Comparison of ENCODE assay signal across 16 cellular contexts in the genomic region with DNA sequence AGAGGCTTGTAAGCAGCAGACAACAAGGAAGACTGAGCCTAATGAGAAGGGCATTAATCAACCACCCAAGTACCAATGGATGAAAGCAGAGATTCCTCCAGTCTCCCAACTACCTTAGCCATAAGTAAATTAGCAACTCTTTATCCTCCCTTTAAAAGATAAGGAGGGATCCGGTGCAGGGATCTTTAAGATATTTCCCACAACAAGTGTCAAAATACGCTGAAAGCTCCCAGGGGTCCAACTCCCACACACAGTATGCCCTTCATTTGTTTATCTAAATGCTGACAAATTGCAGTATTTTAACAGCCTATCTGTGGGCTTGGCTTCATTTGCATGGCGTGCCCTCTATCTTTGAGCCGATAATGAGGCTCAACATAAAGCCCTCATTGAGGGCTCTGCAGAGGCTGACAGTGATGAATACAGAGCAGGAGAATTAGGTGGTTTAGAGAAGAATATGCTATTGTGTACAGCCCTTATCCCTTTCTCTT.
DNase-seq lines count a peak whose midpoint lies in the region; ATAC-seq, FAIRE-seq and TF ChIP-seq lines count a peak whose summit lies in the region.
"Had no signal": no experiment of that assay in that cellular context is flagged by ENCODE, and none has a peak within 500 bp of the region (broad histone marks: within the 10 kb centered on the region; RNA-seq: fewer than 3 reads in every experiment).

No MANE protein-coding gene starts in this region.

- no peak for TF ChIP-seq POLR2A in GM12891 (IDR thresholded peaks at IDR 0.05; ENCODE audit: low read depth, low read length)

- H2AFZ ChIP-seq in hepatocyte = no peak overlapping the region

- no peak for ATAC-seq in GM21515 (IDR thresholded peaks at IDR 0.05; ENCODE audit: unreplicated experiment)
- ATAC-seq: body of pancreas, left colon, right lobe of liver had no signal

- H3K4me2 ChIP-seq in hepatocyte = peak overlapping the region; percentile 14
- H3K4me2 ChIP-seq: KMS-11 had no signal

- H3K79me2 ChIP-seq in hepatocyte = no peaks in the 10 kb centered on the region

- 20% methylated on average over 4 of the region's 4 CpGs for WGBS in hepatocyte (ENCODE audit: low lambda C conversion rate, missing lambda C conversion rate)

- H3K36me3 ChIP-seq in HAP-1 (replicated peaks) (no peaks in the 10 kb centered on the region), hepatocyte (replicated peaks; ENCODE audit: insufficient read depth, low read depth) (no peaks in the 10 kb centered on the region)
- H3K36me3 ChIP-seq: colonic mucosa, right lobe of liver had no signal

- H3K27me3 ChIP-seq in HAP-1 (ENCODE audit: low read depth) (peaks cover 3% of the 10 kb centered on the region; the same call in 1 of the 2 replicates), hepatocyte (peaks cover 16% of the 10 kb centered on the region)
- H3K27me3 ChIP-seq: body of pancreas, colonic mucosa, right lobe of liver had no signal

- H3K4me3 ChIP-seq in HAP-1 = no peak overlapping the region
- no peak overlapping the region for H3K4me3 ChIP-seq in hepatocyte
- H3K4me3 ChIP-seq: body of pancreas, colonic mucosa, right lobe of liver had no signal

- no peaks in the 10 kb centered on the region for H4K20me1 ChIP-seq in hepatocyte (ENCODE audit: insufficient read depth, poor library complexity, severe bottlenecking)

- H3K4me1 ChIP-seq in HAP-1 (peaks cover 39% of the 10 kb centered on the region), hepatocyte (ENCODE audit: insufficient read depth) (peaks cover 5% of the 10 kb centered on the region)
- H3K4me1 ChIP-seq: body of pancreas, colonic mucosa had no signal

- FAIRE-seq in GM12891 (lab: Jason Lieb, UNC) = no peak

- TF ChIP-seq CTCF in hepatocyte (IDR thresholded peaks at IDR 0.05; ENCODE audit: poor library complexity) = no peak

- in situ Hi-C loops in HAP-1 (cut with MboI; ENCODE audit: low sequenced_read_pairs) = no loop called here

- H3K9me2 ChIP-seq in hepatocyte (replicated peaks; ENCODE audit: insufficient read depth) = no peaks in the 10 kb centered on the region

- H3K27ac ChIP-seq in hepatocyte = no peak overlapping the region
- H3K27ac ChIP-seq: body of pancreas, colonic mucosa, KMS-11, right lobe of liver had no signal

- DNase-seq in HAP-1 (ENCODE audit: low spot score in 2 of 2) (peak; percentile 81 to 99), NCI-H82 (lab: John Stamatoyannopoulos, UW) (peak; percentile 97), hepatocyte (ENCODE audit: low spot score) (no peak), pons (ENCODE audit: low spot score) (peak; percentile 94), GM12891 (ENCODE audit: insufficient read length, low spot score) (no peak), AML-193 (lab: John Stamatoyannopoulos, UW) (no peak)
- DNase-seq: activated CD4-positive, alpha-beta memory T cell treated with anti-CD3 and anti-CD28 coated beads for 36 hours; activated T-cell treated with anti-CD3 and anti-CD28 coated beads, Interleukin-2, amount 50 U/mL, for 1 hour; body of pancreas; colonic mucosa; foreskin fibroblast; left colon; NCI-H1092; right lobe of liver had no signal

- H3K9me3 ChIP-seq in HAP-1 (no peaks in the 10 kb centered on the region), hepatocyte (ENCODE audit: low read depth) (no peaks in the 10 kb centered on the region)
- H3K9me3 ChIP-seq: body of pancreas, colonic mucosa, right lobe of liver had no signal

TF ChIP-seq in GM12891, 5 proteins besides CTCF, POLR2A, EP300 and RAD21:
- TF ChIP-seq TAF1 (IDR thresholded peaks at IDR 0.05; ENCODE audit: low read depth, low read length) = no peak
- no peak for TF ChIP-seq SPI1 (IDR thresholded peaks at IDR 0.05; ENCODE audit: low read depth, low read length)
- no peak for TF ChIP-seq POLR2AphosphoS5 (IDR thresholded peaks at IDR 0.05; ENCODE audit: low read depth, low read length)
- TF ChIP-seq POU2F2 (IDR thresholded peaks at IDR 0.05; ENCODE audit: low read depth, low read length) = no peak
- no peak for TF ChIP-seq PAX5 (IDR thresholded peaks at IDR 0.05; ENCODE audit: insufficient read depth, low read length, severe bottlenecking)

Comparison
In these comparisons a context has a peak if more than half of its experiments do, and no peak if none do; other contexts are left out.
1. DNase-seq: peak in HAP-1 (2 of 2), NCI-H82 (single experiment) and pons (single experiment); none in hepatocyte (single experiment), GM12891 (single experiment) and AML-193 (0 of 2).